11 cellular contexts compared by ENCODE assay signal in the genomic region with DNA sequence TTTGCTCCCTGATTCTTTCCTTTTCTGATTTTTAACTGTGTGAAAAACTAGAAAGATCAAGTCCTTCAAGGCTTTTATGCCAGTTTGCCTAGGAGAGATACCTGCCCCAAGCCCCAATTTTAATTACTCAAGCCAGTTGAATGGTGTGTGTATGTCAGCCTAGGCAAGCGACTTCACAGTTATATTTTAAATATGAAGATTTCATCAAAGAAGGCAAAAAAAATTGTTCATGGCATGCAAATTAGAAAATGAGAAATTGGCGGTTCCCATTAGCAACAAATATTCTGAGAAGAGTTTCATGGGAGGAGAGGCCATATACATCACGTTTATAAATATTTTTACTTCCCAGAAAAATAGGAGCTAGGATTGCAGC.
DNase-seq lines count a peak whose midpoint lies in the region; ATAC-seq, FAIRE-seq and TF ChIP-seq lines count a peak whose summit lies in the region.
"Had no signal": no experiment of that assay in that cellular context is flagged by ENCODE, and none has a peak within 500 bp of the region (broad histone marks: within the 10 kb centered on the region; RNA-seq: fewer than 3 reads in every experiment).

No MANE protein-coding gene starts in this region.

- H3K27ac ChIP-seq in A549 = no peak overlapping the region
- no peak overlapping the region for H3K27ac ChIP-seq in neuronal stem cell (replicated peaks; ENCODE audit: low read length)

- POLR2A ChIA-PET in A549 (lab: Yijun Ruan, JAX) = no interaction called here

- peaks cover 0 to 45% (median 0%) of the 10 kb centered on the region in 3 experiments for H3K27me3 ChIP-seq in neuronal stem cell (ENCODE audit: control insufficient read depth in 3 of 3, insufficient read depth in 3 of 3, low read depth in 1 of 3, low read length in 3 of 3)

- intact Hi-C loops in sciatic nerve (cut with DNase I) = no loop called here

- no peak for TF ChIP-seq RAD21 in A549 (conservative IDR thresholded peaks at IDR 0.05 in 1 of 2, IDR thresholded peaks at IDR 0.05 in 1 of 2)

- no peak overlapping the region for H2BK15ac ChIP-seq in neuronal stem cell (ENCODE audit: low read length)

- WGBS in A549 (ENCODE audit: missing lambda C conversion rate) = 23% methylated on average over 3 of the region's 3 CpGs
- WGBS in neuronal stem cell (ENCODE audit: extremely low coverage in 2 of 2, insufficient read length in 2 of 2, insufficient replicate concordance in 1 of 2), 2 donors = no CpG with 5 or more reads among the region's 3 CpGs

- H3K4ac ChIP-seq in neuronal stem cell (ENCODE audit: low read length) = no peak overlapping the region

- ATAC-seq in A549 = no peak
- no peak for ATAC-seq in sciatic nerve

- H3K9ac ChIP-seq in neuronal stem cell (ENCODE audit: low read depth, low read length, poor library complexity) = no peak overlapping the region

- FAIRE-seq in A549 (lab: Jason Lieb, UNC) = no peak

- H3K14ac ChIP-seq in neuronal stem cell (ENCODE audit: low read length) = no peak overlapping the region

- no peak for TF ChIP-seq POLR2A in A549 (IDR thresholded peaks at IDR 0.05; ENCODE audit: low read length)

- no peak for DNase-seq in A549 (ENCODE audit: low read depth in 1 of 2, low spot score in 1 of 2)
- no peak for DNase-seq in LNCaP clone FGC (ENCODE audit: low read depth)
- no peak for DNase-seq in fibroblast of the aortic adventitia (ENCODE audit: low read depth)
- no peak for DNase-seq in neuronal stem cell (ENCODE audit: low spot score)
- DNase-seq in sciatic nerve (ENCODE audit: low spot score) = no peak
- DNase-seq in NCI-H128 (lab: John Stamatoyannopoulos, UW; ENCODE audit: unreplicated experiment) = no peak
- no peak for DNase-seq in DMS114 treated with DMSO at 0.1 percent for 48 hours (lab: John Stamatoyannopoulos, UW; ENCODE audit: unreplicated experiment)
- DNase-seq in DMS153 (lab: John Stamatoyannopoulos, UW) = no peak
- DNase-seq: AML-193; NCI-H1048; stimulated activated CD4-positive, alpha-beta T cell treated with anti-CD3 and anti-CD28 coated beads, Interleukin-1b, Interleukin-23, amount 100 ng/mL, for 48 hours had no signal

- TF ChIP-seq EP300 in A549 (IDR thresholded peaks at IDR 0.05) = no peak

- no peaks in the 10 kb centered on the region for H3K36me3 ChIP-seq in neuronal stem cell (replicated peaks in 1 of 2; ENCODE audit: control insufficient read depth in 2 of 2, insufficient read depth in 2 of 2, low read length in 2 of 2)

- CTCF ChIA-PET in A549 (lab: Yijun Ruan, JAX) = no interaction called here

- no peaks in the 10 kb centered on the region for H3K79me1 ChIP-seq in neuronal stem cell (ENCODE audit: low read depth, low read length)

- H4K91ac ChIP-seq in neuronal stem cell (ENCODE audit: low read depth, low read length, poor library complexity) = no peak overlapping the region

- H3K9me3 ChIP-seq in A549 = no peaks in the 10 kb centered on the region
- no peaks in the 10 kb centered on the region for H3K9me3 ChIP-seq in neuronal stem cell (replicated peaks in 1 of 2; ENCODE audit: control insufficient read depth in 2 of 2, insufficient read depth in 1 of 2, low read depth in 1 of 2, low read length in 2 of 2)

- H3K23ac ChIP-seq in neuronal stem cell (ENCODE audit: low read depth, low read length, poor library complexity) = no peak overlapping the region

- H3K4me3 ChIP-seq in A549 (peak overlapping the region; percentile 26; the same call in 1 of the 3 replicates), LNCaP clone FGC (ENCODE audit: low read depth, low read length) (peak overlapping the region; percentile 14), fibroblast of the aortic adventitia (ENCODE audit: low read depth, low read length) (peak overlapping the region; percentile 49), neuronal stem cell (ENCODE audit: low read length in 2 of 2) (peak overlapping the region in 1 of 2 donors; percentile 82)

- no peak overlapping the region for H3K18ac ChIP-seq in neuronal stem cell (ENCODE audit: low read length)

- no peak overlapping the region for H2BK5ac ChIP-seq in neuronal stem cell (ENCODE audit: low read length)

- H3K4me2 ChIP-seq in A549 (peak overlapping the region; percentile 70), neuronal stem cell (ENCODE audit: insufficient read depth, low read length, poor library complexity, severe bottlenecking) (peak overlapping the region; percentile 84)

- H2AK5ac ChIP-seq in neuronal stem cell (ENCODE audit: low read depth, low read length) = no peak overlapping the region

- no peak overlapping the region for H4K8ac ChIP-seq in neuronal stem cell (ENCODE audit: low read depth, low read length)

- H2AFZ ChIP-seq in neuronal stem cell (ENCODE audit: low read length) = peak overlapping the region; percentile 76

- H3K4me1 ChIP-seq in A549 (peaks cover 4% of the 10 kb centered on the region; the same call in 1 of the 3 replicates), neuronal stem cell (ENCODE audit: control insufficient read depth in 2 of 2, insufficient read depth in 1 of 2, low read depth in 1 of 2, low read length in 2 of 2) (peaks cover 0 to 4% of the 10 kb centered on the region in 2 donors)

- no peak overlapping the region for H2BK12ac ChIP-seq in neuronal stem cell (ENCODE audit: low read length)

- TF ChIP-seq CTCF in A549 (IDR thresholded peaks at IDR 0.05) = no peak
- TF ChIP-seq CTCF in LNCaP clone FGC (IDR thresholded peaks at IDR 0.05; ENCODE audit: control insufficient read depth, extremely low read depth, insufficient read depth) = no peak
- TF ChIP-seq CTCF in fibroblast of the aortic adventitia (IDR thresholded peaks at IDR 0.05; ENCODE audit: insufficient read depth, low read length) = no peak

- H2BK120ac ChIP-seq in neuronal stem cell (ENCODE audit: low read depth, low read length) = no peak overlapping the region

TF ChIP-seq in A549, 52 proteins besides CTCF, POLR2A, EP300 and RAD21:
- TF ChIP-seq JUNB (IDR thresholded peaks at IDR 0.05) = no peak
- no peak for TF ChIP-seq USF2 (IDR thresholded peaks at IDR 0.05)
- no peak for TF ChIP-seq PHF8 (IDR thresholded peaks at IDR 0.05; ENCODE audit: borderline replicate concordance, low read depth)
- no peak for TF ChIP-seq ZFP36 (IDR thresholded peaks at IDR 0.05; ENCODE audit: borderline replicate concordance, partially characterized antibody)
- TF ChIP-seq ESRRA (IDR thresholded peaks at IDR 0.05; ENCODE audit: borderline replicate concordance, low read length) = no peak
- TF ChIP-seq KDM5A (IDR thresholded peaks at IDR 0.05) = no peak
- TF ChIP-seq HOXA7 (CRISPR knock-in tag; IDR thresholded peaks at IDR 0.05) = no peak
- no peak for TF ChIP-seq MAX (IDR thresholded peaks at IDR 0.05)
- TF ChIP-seq, protein P1, sequence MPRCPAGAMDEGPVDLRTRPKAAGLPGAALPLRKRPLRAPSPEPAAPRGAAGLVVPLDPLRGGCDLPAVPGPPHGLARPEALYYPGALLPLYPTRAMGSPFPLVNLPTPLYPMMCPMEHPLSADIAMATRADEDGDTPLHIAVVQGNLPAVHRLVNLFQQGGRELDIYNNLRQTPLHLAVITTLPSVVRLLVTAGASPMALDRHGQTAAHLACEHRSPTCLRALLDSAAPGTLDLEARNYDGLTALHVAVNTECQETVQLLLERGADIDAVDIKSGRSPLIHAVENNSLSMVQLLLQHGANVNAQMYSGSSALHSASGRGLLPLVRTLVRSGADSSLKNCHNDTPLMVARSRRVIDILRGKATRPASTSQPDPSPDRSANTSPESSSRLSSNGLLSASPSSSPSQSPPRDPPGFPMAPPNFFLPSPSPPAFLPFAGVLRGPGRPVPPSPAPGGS (IDR thresholded peaks at IDR 0.05) = no peak
- no peak for TF ChIP-seq FOSB (CRISPR knock-in tag; IDR thresholded peaks at IDR 0.05)
- TF ChIP-seq RFX5 (IDR thresholded peaks at IDR 0.05) = no peak
- TF ChIP-seq CBX8 (IDR thresholded peaks at IDR 0.05) = no peak
- no peak for TF ChIP-seq HOXB13 (CRISPR knock-in tag; IDR thresholded peaks at IDR 0.05; ENCODE audit: low read depth)
- TF ChIP-seq RARB (CRISPR knock-in tag; IDR thresholded peaks at IDR 0.05) = no peak
